In the genomic region with DNA sequence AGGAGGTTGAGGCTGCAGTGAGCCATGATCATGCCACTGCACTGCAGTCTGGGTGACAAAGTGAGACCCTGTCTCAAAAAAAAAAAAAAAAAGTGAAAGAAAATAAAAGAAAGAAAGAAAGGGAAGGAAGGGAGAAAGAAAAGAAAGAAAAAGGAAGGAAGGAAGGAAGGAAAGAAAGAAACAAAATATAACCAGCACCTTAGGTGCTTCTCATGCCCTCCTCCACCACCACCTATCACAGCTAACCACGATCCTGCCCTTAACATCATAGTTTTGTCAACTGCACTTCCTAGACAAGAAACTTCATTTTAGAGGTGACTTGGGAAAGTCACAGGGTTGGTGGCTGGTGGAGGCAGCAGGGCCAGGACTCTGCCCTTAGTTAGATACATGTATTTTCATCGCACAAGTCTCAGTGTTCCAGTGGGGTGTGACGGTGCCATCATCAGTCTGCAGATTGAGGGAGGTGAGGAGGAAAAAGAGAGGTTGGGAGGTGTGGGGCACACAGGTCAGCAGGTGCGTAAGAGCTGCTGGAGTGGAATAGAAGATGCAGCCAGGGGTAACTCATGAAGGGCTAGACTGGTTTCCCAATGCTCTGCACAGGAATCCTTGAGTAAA, we compare ENCODE assay signal across 14 cellular contexts. TPM values are rescaled to one million over a fixed set of nuclear protein-coding genes. Genes with fewer than 3 reads are reported as not detected.
DNase-seq lines count a peak whose midpoint lies in the region; ATAC-seq, FAIRE-seq and TF ChIP-seq lines count a peak whose summit lies in the region.
"Had no signal": no experiment of that assay in that cellular context is flagged by ENCODE, and none has a peak within 500 bp of the region (broad histone marks: within the 10 kb centered on the region; RNA-seq: fewer than 3 reads in every experiment).

No MANE protein-coding gene starts in this region.

- 62 to 69% (median 64%) methylated on average over 4 of the region's 4 CpGs for WGBS in small intestine, 3 donors

- peaks cover 74% of the 10 kb centered on the region for H3F3A ChIP-seq in MM.1S (ENCODE audit: insufficient read depth, low read length)

- no peak overlapping the region for H3K4me2 ChIP-seq in MM.1S (ENCODE audit: low read depth, low read length)
- H3K4me2 ChIP-seq: smooth muscle cell had no signal

- H3K4me1 ChIP-seq in MM.1S (ENCODE audit: low read length) (peaks cover 69% of the 10 kb centered on the region), small intestine (ENCODE audit: control insufficient read depth in 2 of 2, insufficient read depth in 1 of 2, low read depth in 1 of 2, low read length in 1 of 2) (peaks cover 0 to 4% of the 10 kb centered on the region in 2 donors)

- H3K9me2 ChIP-seq in MM.1S (replicated peaks; ENCODE audit: insufficient read depth, low read length), result no peaks in the 10 kb centered on the region

- peaks cover 57% of the 10 kb centered on the region for H3K4me1 Mint-ChIP-seq in T-helper 1 cell treated with Interleukin-12 subunit alpha and Interleukin-12 subunit beta and Interleukin-4 antibody, amounts not matched to agents 30 μg/mL and 1 μg/mL, for 36 hours (ENCODE audit: low read depth)
- peaks cover 64% of the 10 kb centered on the region for H3K4me1 Mint-ChIP-seq in activated naive CD8-positive, alpha-beta T cell treated with anti-CD3 and anti-CD28 coated beads for 36 hours
- no peaks in the 10 kb centered on the region for H3K4me1 Mint-ChIP-seq in Calu3 (ENCODE audit: low read depth, unreplicated experiment)

- CTCF ChIA-PET in Calu3 (lab: Charles Lee), result interaction anchor here (0.6 kb wide), 1 partner anchor 16 kb away, joined by 4 read pairs; no protein-coding TSS in a partner anchor

- peaks cover 66% of the 10 kb centered on the region for H3K79me2 ChIP-seq in MM.1S (ENCODE audit: low read length)

- H4K20me1 ChIP-seq in MM.1S (ENCODE audit: insufficient read depth, low read length), result no peaks in the 10 kb centered on the region

- H3K36me3 ChIP-seq in MM.1S (replicated peaks; ENCODE audit: insufficient read depth, low read length) (no peaks in the 10 kb centered on the region), small intestine (ENCODE audit: control insufficient read depth in 2 of 2, insufficient read depth in 2 of 2, low read length in 2 of 2) (peaks cover 10 to 12% of the 10 kb centered on the region in 2 donors)

- no peaks in the 10 kb centered on the region for H3K9me3 Mint-ChIP-seq in T-helper 1 cell treated with Interleukin-12 subunit alpha and Interleukin-12 subunit beta and Interleukin-4 antibody, amounts not matched to agents 30 μg/mL and 1 μg/mL, for 36 hours
- peaks cover 2% of the 10 kb centered on the region for H3K9me3 Mint-ChIP-seq in activated naive CD8-positive, alpha-beta T cell treated with anti-CD3 and anti-CD28 coated beads for 36 hours
- no peaks in the 10 kb centered on the region for H3K9me3 Mint-ChIP-seq in Calu3 (ENCODE audit: low read depth, unreplicated experiment)
- H3K9me3 Mint-ChIP-seq: type B pancreatic cell had no signal

- no peak for ATAC-seq in HG03469 (IDR thresholded peaks at IDR 0.05; ENCODE audit: unreplicated experiment)

- no peak overlapping the region for H2AFZ ChIP-seq in MM.1S (ENCODE audit: low read length)

- no peaks in the 10 kb centered on the region for H3K9me3 ChIP-seq in MM.1S (replicated peaks; ENCODE audit: insufficient read depth, low read length)
- H3K9me3 ChIP-seq in small intestine (ENCODE audit: control insufficient read depth, low read depth), result no peaks in the 10 kb centered on the region

- peaks cover 71% of the 10 kb centered on the region for H3K36me3 Mint-ChIP-seq in T-helper 1 cell treated with Interleukin-12 subunit alpha and Interleukin-12 subunit beta and Interleukin-4 antibody, amounts not matched to agents 30 μg/mL and 1 μg/mL, for 36 hours (ENCODE audit: low read depth)
- H3K36me3 Mint-ChIP-seq in activated naive CD8-positive, alpha-beta T cell treated with anti-CD3 and anti-CD28 coated beads for 36 hours, result peaks cover 82% of the 10 kb centered on the region
- H3K36me3 Mint-ChIP-seq in Calu3 (ENCODE audit: insufficient read depth, unreplicated experiment), result peaks cover 14% of the 10 kb centered on the region

- FAIRE-seq in small intestine (lab: Jason Lieb, UNC), result no peak

- BruUV-seq in Calu3 (replicated peaks; lab: Mats Ljungman, UMichigan), result no TSS peak

- H3K27ac Mint-ChIP-seq in T-helper 1 cell treated with Interleukin-12 subunit alpha and Interleukin-12 subunit beta and Interleukin-4 antibody, amounts not matched to agents 30 μg/mL and 1 μg/mL, for 36 hours, result peak overlapping the region; percentile 94
- H3K27ac Mint-ChIP-seq in activated naive CD8-positive, alpha-beta T cell treated with anti-CD3 and anti-CD28 coated beads for 36 hours, result peak overlapping the region; percentile 100
- no peak overlapping the region for H3K27ac Mint-ChIP-seq in Calu3 (ENCODE audit: unreplicated experiment)
- H3K27ac Mint-ChIP-seq: type B pancreatic cell had no signal

- no peak for TF ChIP-seq CTCF in MM.1S (IDR thresholded peaks at IDR 0.05; ENCODE audit: low read length)
- TF ChIP-seq CTCF in Calu3 (IDR thresholded peaks at IDR 0.05; ENCODE audit: unreplicated experiment), result no peak

- intact Hi-C loops in Calu3 (cut with micrococcal nuclease; ENCODE audit: unreplicated experiment), result no loop called here

- H3K4me3 ChIP-seq in MM.1S (ENCODE audit: low read length) (no peak overlapping the region), small intestine (ENCODE audit: low read depth in 1 of 2, low read length in 2 of 2) (no peak overlapping the region)
- H3K4me3 ChIP-seq: smooth muscle cell had no signal

- no peaks in the 10 kb centered on the region for H3K27me3 ChIP-seq in MM.1S (replicated peaks; ENCODE audit: insufficient read depth, low read length)
- no peaks in the 10 kb centered on the region for H3K27me3 ChIP-seq in small intestine (ENCODE audit: control insufficient read depth in 2 of 2, insufficient read depth in 2 of 2, low read length in 2 of 2)

- H3K27ac ChIP-seq in MM.1S (ENCODE audit: low read length), result peak overlapping the region; percentile 96; the same call in 1 of the 2 replicates
- peak overlapping the region; percentile 9 to 15 for H3K27ac ChIP-seq in small intestine (ENCODE audit: low read depth in 1 of 2, low read length in 1 of 2)
- H3K27ac ChIP-seq: 22Rv1 had no signal

- peak overlapping the region; percentile 99 for H3K4me3 Mint-ChIP-seq in T-helper 1 cell treated with Interleukin-12 subunit alpha and Interleukin-12 subunit beta and Interleukin-4 antibody, amounts not matched to agents 30 μg/mL and 1 μg/mL, for 36 hours
- H3K4me3 Mint-ChIP-seq in activated naive CD8-positive, alpha-beta T cell treated with anti-CD3 and anti-CD28 coated beads for 36 hours, result peak overlapping the region; percentile 100
- H3K4me3 Mint-ChIP-seq in Calu3 (ENCODE audit: low read depth, unreplicated experiment), result no peak overlapping the region
- H3K4me3 Mint-ChIP-seq: type B pancreatic cell had no signal

- no peak overlapping the region for H3K9ac ChIP-seq in MM.1S (ENCODE audit: low read length)

- DNase-seq in T-helper 1 cell (no peak), MM.1S (no peak), small intestine (no peak), Calu3 (no peak), dedifferentiated amniotic fluid mesenchymal stem cell (ENCODE audit: extremely low spot score) (no peak)
- DNase-seq in activated naive CD8-positive, alpha-beta T cell treated with anti-CD3 and anti-CD28 coated beads for 36 hours, result no peak
- DNase-seq: cerebellar nuclear complex, hippocampal formation, SHP77 had no signal

- no peaks in the 10 kb centered on the region for H3K27me3 Mint-ChIP-seq in T-helper 1 cell treated with Interleukin-12 subunit alpha and Interleukin-12 subunit beta and Interleukin-4 antibody, amounts not matched to agents 30 μg/mL and 1 μg/mL, for 36 hours (ENCODE audit: low read depth)
- H3K27me3 Mint-ChIP-seq in activated naive CD8-positive, alpha-beta T cell treated with anti-CD3 and anti-CD28 coated beads for 36 hours, result no peaks in the 10 kb centered on the region
- no peaks in the 10 kb centered on the region for H3K27me3 Mint-ChIP-seq in Calu3 (ENCODE audit: unreplicated experiment)
- H3K27me3 Mint-ChIP-seq: type B pancreatic cell had no signal

RNA-seq across cellular contexts. Expression of a gene that starts 10.0 kb away (rescaled TPM):
- 100 to 1,000 TPM; 136 to 139 TPM for total RNA-seq in activated naive CD8-positive, alpha-beta T cell treated with anti-CD3 and anti-CD28 coated beads for 36 hours
- polyA plus RNA-seq in small intestine, result 10 to 100 TPM; 70.3 to 79.8 (median 79.6) TPM
- total RNA-seq in Calu3 (2022), result 40.3 and 46.7 TPM in 2 replicates

RNA-seq across cellular contexts. Expression of a gene that starts 13.4 kb away (rescaled TPM):
- total RNA-seq in activated naive CD8-positive, alpha-beta T cell treated with anti-CD3 and anti-CD28 coated beads for 36 hours, result 10 to 100 TPM; 13.7 to 15.4 TPM
- polyA plus RNA-seq in small intestine, result 1 to 10 TPM in 2 of 3 donors, under 1 TPM in 1; 0.89 to 3.1 (median 2.2) TPM
- not detected in 2 replicates for total RNA-seq in Calu3 (2022)

Comparison
In these comparisons a context has a peak if more than half of its experiments do, and no peak if none do; other contexts are left out.
1. RNA of a gene that starts 13.4 kb away (total RNA-seq): 13.7 to 15.4 TPM in activated naive CD8-positive, alpha-beta T cell treated with anti-CD3 and anti-CD28 coated beads for 36 hours; not detected in Calu3; every median in the first group is over 10 times any median in the second.